21 cellular contexts compared by ENCODE assay signal in genomic region chr3:10940106-10940505, GRCh38. TPM values are rescaled to one million over a fixed set of nuclear protein-coding genes. Genes with fewer than 3 reads are reported as not detected.
"Had no signal": no experiment of that assay in that cellular context is flagged by ENCODE, and none has a peak within 500 bp of the region (broad histone marks: within the 10 kb centered on the region; RNA-seq: fewer than 3 reads in every experiment).

No MANE protein-coding gene starts in this region.

- DNase-seq: cortex of kidney; effector CD8-positive, alpha-beta T cell; immature natural killer cell; left cardiac atrium; left ventricle myocardium inferior; mesenchymal stem cell; midbrain; small intestine; stimulated activated CD4-positive, alpha-beta T cell treated with anti-CD3 and anti-CD28 coated beads, Interleukin-2, amount 100 ng/mL, for 48 hours; stimulated activated naive CD4-positive, alpha-beta T cell treated with Interleukin-2 at 50 U/mL for 16 hours; trophoblast cell had no signal

- H3K27ac Mint-ChIP-seq: immature natural killer cell; natural killer cell treated with Interleukin-12 subunit alpha and Interleukin-12 subunit beta and Interleukin-15 and Interleukin-18, amount 100 ng/mL, for 72 hours had no signal

- H3K4me1 ChIP-seq: esophagus muscularis mucosa, gastroesophageal sphincter, left ventricle myocardium inferior had no signal

- H3K36me3 Mint-ChIP-seq: immature natural killer cell; natural killer cell treated with Interleukin-12 subunit alpha and Interleukin-12 subunit beta and Interleukin-15 and Interleukin-18, amount 100 ng/mL, for 72 hours had no signal

- H3K27me3 ChIP-seq: dorsolateral prefrontal cortex had no signal

- H3K9me3 ChIP-seq: gastroesophageal sphincter had no signal

- H3K27ac ChIP-seq: dorsolateral prefrontal cortex, epithelial cell of prostate, esophagus muscularis mucosa, gastroesophageal sphincter, left ventricle myocardium inferior had no signal

- ATAC-seq: gastroesophageal sphincter; left cardiac atrium; natural killer cell treated with Interleukin-12 subunit alpha and Interleukin-12 subunit beta and Interleukin-15 and Interleukin-18, amount 100 ng/mL, for 72 hours had no signal

- H3K4me1 Mint-ChIP-seq: central memory CD8-positive, alpha-beta T cell; immature natural killer cell had no signal

- H3K4me3 ChIP-seq: dorsolateral prefrontal cortex, esophagus muscularis mucosa, gastroesophageal sphincter, left ventricle myocardium inferior, lung had no signal

- H3K36me3 ChIP-seq: esophagus muscularis mucosa, gastroesophageal sphincter, left ventricle myocardium inferior had no signal

- H3K4me3 Mint-ChIP-seq: central memory CD8-positive, alpha-beta T cell; immature natural killer cell; natural killer cell treated with Interleukin-12 subunit alpha and Interleukin-12 subunit beta and Interleukin-15 and Interleukin-18, amount 100 ng/mL, for 72 hours had no signal

RNA-seq across cellular contexts. Expression of gene SLC6A1, which starts 52.4 kb away (rescaled TPM):
- total RNA-seq: fibroblast of villous mesenchyme; natural killer cell treated with Interleukin-12 subunit alpha and Interleukin-12 subunit beta and Interleukin-15 and Interleukin-18, amount 100 ng/mL, for 72 hours; renal cortical epithelial cell had no signal
- polyA plus RNA-seq: immature natural killer cell, keratinocyte had no signal
